ENCODE assay signal across 31 cellular contexts in genomic region chr1:240666548-240667198, GRCh38. TPM values are rescaled to one million over a fixed set of nuclear protein-coding genes. Genes with fewer than 3 reads are reported as not detected.
DNase-seq lines count a peak whose midpoint lies in the region; ATAC-seq, FAIRE-seq and TF ChIP-seq lines count a peak whose summit lies in the region.
"Had no signal": no experiment of that assay in that cellular context is flagged by ENCODE, and none has a peak within 500 bp of the region (broad histone marks: within the 10 kb centered on the region; RNA-seq: fewer than 3 reads in every experiment).

No MANE protein-coding gene starts in this region.

- H3K4me1 ChIP-seq in DND-41 (ENCODE audit: insufficient read depth, low read length) (peaks cover 7% of the 10 kb centered on the region), aorta (ENCODE audit: control insufficient read depth in 1 of 2, insufficient read depth in 2 of 2, low read length in 2 of 2) (no peaks in the 10 kb centered on the region)
- H3K4me1 ChIP-seq in naive thymus-derived CD4-positive, alpha-beta T cell (ENCODE audit: control insufficient read depth in 2 of 2, insufficient read depth in 2 of 2, low read length in 2 of 2) = peaks cover 0 to 5% of the 10 kb centered on the region in 2 donors
- H3K4me1 ChIP-seq: A549, left ventricle myocardium inferior, tibial artery had no signal

- H3K36me3 ChIP-seq in DND-41 (ENCODE audit: insufficient read depth, low read length) = no peaks in the 10 kb centered on the region
- H3K36me3 ChIP-seq in naive thymus-derived CD4-positive, alpha-beta T cell (ENCODE audit: control insufficient read depth in 2 of 3, insufficient read depth in 3 of 3, low read length in 3 of 3) = no peaks in the 10 kb centered on the region
- no peaks in the 10 kb centered on the region for H3K36me3 ChIP-seq in aorta (ENCODE audit: control insufficient read depth in 1 of 2, insufficient read depth in 2 of 2, low read length in 1 of 2)
- H3K36me3 ChIP-seq: left ventricle myocardium inferior, tibial artery had no signal

- TF ChIP-seq CTCF in DND-41 (IDR thresholded peaks at IDR 0.05; ENCODE audit: borderline replicate concordance, extremely low read depth, low read length, poor library complexity, severe bottlenecking) = no peak

- H3K4me3 ChIP-seq in DND-41 (ENCODE audit: low read depth in 1 of 2, low read length in 2 of 2) = no peak overlapping the region
- H3K4me3 ChIP-seq in naive thymus-derived CD4-positive, alpha-beta T cell (ENCODE audit: low read length) = no peak overlapping the region
- no peak overlapping the region for H3K4me3 ChIP-seq in aorta (ENCODE audit: low read length in 2 of 2)
- H3K4me3 ChIP-seq: A549, left ventricle myocardium inferior, tibial artery had no signal

- DNase-seq in activated T-cell treated with anti-CD3 and anti-CD28 coated beads, Interleukin-2, amount 50 U/mL, for 4 hours = no peak
- no peak for DNase-seq in activated T-cell treated with anti-CD3 and anti-CD28 coated beads, Interleukin-2, amount 50 U/mL, for 48 hours
- DNase-seq in DND-41 (peak; percentile 17), activated T-helper 1 cell treated with Interleukin-2 at 50 U/mL for 16 hours (ENCODE audit: low read depth) (peak; percentile 0), superior temporal gyrus (ENCODE audit: extremely low spot score) (no peak), aorta (no peak), frontal cortex (ENCODE audit: low spot score in 2 of 2) (no peak)
- peak in 5 of 9 donors; percentile 8 to 31 (median 18) for DNase-seq in naive thymus-derived CD4-positive, alpha-beta T cell
- DNase-seq: AML-193; amniotic stem cell; DMS153; effector CD4-positive, alpha-beta T cell; islet precursor cell; left ventricle myocardium inferior; mesendoderm; NCI-H1105; NCI-H187 treated with DMSO at 0.1 percent for 48 hours; NCI-H2171 treated with DMSO at 0.1 percent for 48 hours; NCI-H524 treated with DMSO at 0.1 percent for 48 hours; NK-92 treated with Interleukin-12 subunit alpha and Interleukin-12 subunit beta, amount 100 ng/mL, for 24 hours; SHP77 treated with DMSO at 0.1 percent for 48 hours; stimulated activated CD4-positive, alpha-beta T cell treated with anti-CD3 and anti-CD28 coated beads, Interleukin-15, amount 100 ng/mL, for 24 hours; T1000; tibial artery had no signal

- peak; percentile 43 to 67 for ATAC-seq in activated T-cell treated with anti-CD3 and anti-CD28 coated beads, Interleukin-2, amount 50 U/mL, for 4 hours
- ATAC-seq in DND-41 (ENCODE audit: insufficient read depth, low read depth) (peak; percentile 89), aorta (ENCODE audit: low FRiP score) (no peak)
- peak; percentile 92 for ATAC-seq in naive thymus-derived CD4-positive, alpha-beta T cell
- ATAC-seq: A549 had no signal

- H3K27me3 Mint-ChIP-seq in activated T-cell treated with anti-CD3 and anti-CD28 coated beads, Interleukin-2, amount 50 U/mL, for 4 hours (ENCODE audit: low read depth) = no peaks in the 10 kb centered on the region
- peaks cover 0 to 5% (median 0%) of the 10 kb centered on the region in 5 donors for H3K27me3 Mint-ChIP-seq in naive thymus-derived CD4-positive, alpha-beta T cell
- H3K27me3 Mint-ChIP-seq: stimulated activated naive CD8-positive, alpha-beta T cell treated with anti-CD3 and anti-CD28 coated beads, Interleukin-15, Interleukin-2, amounts not matched to agents 100 ng/mL and 50 ng/mL, for 24 hours had no signal

- no peaks in the 10 kb centered on the region for H3K36me3 Mint-ChIP-seq in activated T-cell treated with anti-CD3 and anti-CD28 coated beads, Interleukin-2, amount 50 U/mL, for 4 hours (ENCODE audit: insufficient read depth)
- H3K36me3 Mint-ChIP-seq in naive thymus-derived CD4-positive, alpha-beta T cell = no peaks in the 10 kb centered on the region

- H3K9me3 ChIP-seq in DND-41 (ENCODE audit: insufficient read depth, low read length, severe bottlenecking) = no peaks in the 10 kb centered on the region
- H3K9me3 ChIP-seq in naive thymus-derived CD4-positive, alpha-beta T cell (ENCODE audit: control insufficient read depth in 2 of 3, low read length in 3 of 3) = no peaks in the 10 kb centered on the region
- peaks cover 3% of the 10 kb centered on the region for H3K9me3 ChIP-seq in aorta (ENCODE audit: control insufficient read depth, low read length)
- H3K9me3 ChIP-seq: A549, tibial artery had no signal

- 0 out of 2 replicates have a peak overlapping the region, but pooled peaks have one; percentile 3 for H2AFZ ChIP-seq in DND-41 (ENCODE audit: low read depth, low read length)

- H3K27ac Mint-ChIP-seq in naive thymus-derived CD4-positive, alpha-beta T cell = peak overlapping the region in 5 of 9 donors; percentile 8 to 81 (median 65)
- H3K27ac Mint-ChIP-seq: stimulated activated naive CD8-positive, alpha-beta T cell treated with anti-CD3 and anti-CD28 coated beads, Interleukin-15, Interleukin-2, amounts not matched to agents 100 ng/mL and 50 ng/mL, for 24 hours had no signal

- H3K4me2 ChIP-seq in DND-41 (ENCODE audit: insufficient read depth, low read length) = no peak overlapping the region
- H3K4me2 ChIP-seq: A549 had no signal

- no peaks in the 10 kb centered on the region for H3K79me2 ChIP-seq in DND-41 (ENCODE audit: insufficient read depth, low read length)

- H3K4me1 Mint-ChIP-seq in activated T-cell treated with anti-CD3 and anti-CD28 coated beads, Interleukin-2, amount 50 U/mL, for 4 hours (ENCODE audit: low read depth) = peaks cover 16% of the 10 kb centered on the region
- H3K4me1 Mint-ChIP-seq in naive thymus-derived CD4-positive, alpha-beta T cell = peaks cover 7 to 21% (median 13%) of the 10 kb centered on the region in 7 donors

- no peaks in the 10 kb centered on the region for H4K20me1 ChIP-seq in DND-41 (ENCODE audit: insufficient read depth, low read length)

- intact Hi-C loops in naive thymus-derived CD4-positive, alpha-beta T cell (cut with micrococcal nuclease) = no loop called here
- intact Hi-C loops in aorta (cut with DNase I) = no loop called here

- no peak overlapping the region for H3K9ac ChIP-seq in DND-41 (ENCODE audit: low read depth, low read length)

- CTCF ChIA-PET in naive thymus-derived CD4-positive, alpha-beta T cell (lab: Charles Lee) = no interaction called here

- H3K27ac ChIP-seq in DND-41 (ENCODE audit: low read length) (no peak overlapping the region), aorta (ENCODE audit: low read depth in 1 of 2, low read length in 2 of 2) (no peak overlapping the region)
- H3K27ac ChIP-seq in naive thymus-derived CD4-positive, alpha-beta T cell (ENCODE audit: low read depth, low read length) = no peak overlapping the region
- H3K27ac ChIP-seq: A549, epithelial cell of prostate, left ventricle myocardium inferior, tibial artery had no signal

- POLR2A ChIA-PET in naive thymus-derived CD4-positive, alpha-beta T cell (lab: Charles Lee) = no interaction called here

- no peaks in the 10 kb centered on the region for H3K27me3 ChIP-seq in DND-41 (ENCODE audit: insufficient read depth, low read length, poor library complexity)
- H3K27me3 ChIP-seq in naive thymus-derived CD4-positive, alpha-beta T cell (ENCODE audit: control insufficient read depth in 2 of 2, insufficient read depth in 2 of 2, low read length in 2 of 2) = no peaks in the 10 kb centered on the region
- no peaks in the 10 kb centered on the region for H3K27me3 ChIP-seq in aorta (ENCODE audit: control insufficient read depth in 1 of 2, insufficient read depth in 2 of 2, low read length in 1 of 2)
- H3K27me3 ChIP-seq: tibial artery had no signal

- no peak for FAIRE-seq in frontal cortex (lab: Jason Lieb, UNC)
- FAIRE-seq: A549, colon, H54 had no signal

- 80 to 81% methylated on average over 9 of the region's 9 CpGs for WGBS in aorta, 2 donors

- H3K4me3 Mint-ChIP-seq in activated T-cell treated with anti-CD3 and anti-CD28 coated beads, Interleukin-2, amount 50 U/mL, for 4 hours = no peak overlapping the region
- peak overlapping the region in 7 of 10 donors; percentile 1 to 54 (median 37) for H3K4me3 Mint-ChIP-seq in naive thymus-derived CD4-positive, alpha-beta T cell
- H3K4me3 Mint-ChIP-seq: stimulated activated naive CD8-positive, alpha-beta T cell treated with anti-CD3 and anti-CD28 coated beads, Interleukin-15, Interleukin-2, amounts not matched to agents 100 ng/mL and 50 ng/mL, for 24 hours had no signal

- H3K9me3 Mint-ChIP-seq in activated T-cell treated with anti-CD3 and anti-CD28 coated beads, Interleukin-2, amount 50 U/mL, for 4 hours = peaks cover 4% of the 10 kb centered on the region
- peaks cover 0 to 14% (median 4%) of the 10 kb centered on the region in 11 donors for H3K9me3 Mint-ChIP-seq in naive thymus-derived CD4-positive, alpha-beta T cell

RNA-seq across cellular contexts. Expression of gene GREM2, which starts 54.7 kb away (rescaled TPM):
- total RNA-seq in activated T-cell treated with anti-CD3 and anti-CD28 coated beads, Interleukin-2, amount 50 U/mL, for 4 hours = not detected
- total RNA-seq in naive thymus-derived CD4-positive, alpha-beta T cell = 1 to 10 TPM in 2 of 5 experiments, under 1 TPM in 3; 0.31 to 5.2 (median 0.75) TPM
- under 1 TPM in 1 of 2 donors, not detected in 1; 0.05 TPM for polyA plus RNA-seq in naive thymus-derived CD4-positive, alpha-beta T cell
- total RNA-seq in aorta (1 to 10 TPM; 2.9 to 5.1 TPM), frontal cortex (14.7 TPM)
- polyA plus RNA-seq in aorta = under 1 TPM in 1 of 2 donors, not detected in 1; 0.03 TPM
- total RNA-seq: G401, left ventricle myocardium inferior, pulmonary artery endothelial cell had no signal

Comparison
In these comparisons a context has a peak if more than half of its experiments do, and no peak if none do; other contexts are left out.
1. DNase-seq: peak in DND-41 (single experiment), activated T-helper 1 cell treated with Interleukin-2 at 50 U/mL for 16 hours (single experiment) and naive thymus-derived CD4-positive, alpha-beta T cell (5 of 9); none in activated T-cell treated with anti-CD3 and anti-CD28 coated beads, Interleukin-2, amount 50 U/mL, for 4 hours (single experiment), activated T-cell treated with anti-CD3 and anti-CD28 coated beads, Interleukin-2, amount 50 U/mL, for 48 hours (0 of 2), superior temporal gyrus (single experiment), aorta (0 of 2) and frontal cortex (0 of 2).